Comparison of ENCODE assay signal across 8 cellular contexts in the genomic region with DNA sequence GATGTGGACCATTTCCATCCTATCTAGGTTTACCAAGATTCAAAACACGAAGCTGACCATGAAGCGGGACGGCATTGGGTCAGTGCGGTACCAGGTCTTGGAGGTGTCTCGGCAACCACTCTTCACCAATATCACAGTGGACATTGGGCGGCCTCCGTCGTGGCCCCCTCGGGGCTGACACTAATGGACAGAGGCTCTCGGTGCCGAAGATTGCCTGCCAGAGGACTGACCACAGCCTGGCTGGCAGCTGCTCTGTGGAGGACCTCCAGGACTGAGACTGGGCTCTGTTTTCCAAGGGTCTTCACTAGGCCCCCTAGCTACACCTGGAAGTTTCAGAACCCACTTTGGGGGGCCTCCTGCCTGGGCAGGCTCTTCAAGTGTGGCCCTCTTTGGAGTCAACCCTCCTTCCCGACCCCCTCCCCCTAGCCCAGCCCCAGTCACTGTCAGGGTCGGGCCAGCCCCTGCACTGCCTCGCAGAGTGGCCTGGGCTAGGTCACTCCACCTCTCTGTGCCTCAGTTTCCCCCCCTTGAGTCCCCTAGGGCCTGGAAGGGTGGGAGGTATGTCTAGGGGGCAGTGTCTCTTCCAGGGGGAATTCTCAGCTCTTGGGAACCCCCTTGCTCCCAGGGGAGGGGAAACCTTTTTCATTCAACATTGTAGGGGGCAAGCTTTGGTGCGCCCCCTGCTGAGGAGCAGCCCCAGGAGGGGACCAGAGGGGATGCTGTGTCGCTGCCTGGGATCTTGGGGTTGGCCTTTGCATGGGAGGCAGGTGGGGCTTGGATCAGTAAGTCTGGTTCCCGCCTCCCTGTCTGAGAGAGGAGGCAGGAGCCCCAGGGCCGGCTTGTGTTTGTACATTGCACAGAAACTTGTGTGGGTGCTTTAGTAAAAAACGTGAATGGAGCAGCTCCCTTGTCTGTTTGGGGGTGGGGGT. TPM values are rescaled to one million over a fixed set of nuclear protein-coding genes. Genes with fewer than 3 reads are reported as not detected.
DNase-seq lines count a peak whose midpoint lies in the region; ATAC-seq and TF ChIP-seq lines count a peak whose summit lies in the region.

No MANE protein-coding gene starts in this region.

- H3K4me3 ChIP-seq in SK-N-SH (ENCODE audit: low read depth in 2 of 2, low read length in 1 of 2) (peak overlapping the region; percentile 71 to 75), fibroblast of villous mesenchyme (ENCODE audit: low read depth, low read length) (peak overlapping the region; percentile 64), gastrocnemius medialis (peak overlapping the region; percentile 63 to 95 (median 70))

- peak overlapping the region; percentile 75 for H3K9ac ChIP-seq in SK-N-SH

- intact Hi-C loops in gastrocnemius medialis (cut with DNase I; ENCODE audit: low total_unique reads): loop anchor here (1.0 to 5.0 kb wide), 2 partner anchors 10 to 42 kb away; a partner anchor contains a TSS

- no peaks in the 10 kb centered on the region for H4K20me1 ChIP-seq in SK-N-SH (ENCODE audit: insufficient read depth)

- no peaks in the 10 kb centered on the region for H3K79me2 ChIP-seq in SK-N-SH (ENCODE audit: insufficient read depth)

- ATAC-seq in gastrocnemius medialis (no peak), GM21825 (IDR thresholded peaks at IDR 0.05; ENCODE audit: unreplicated experiment) (no peak)

- in situ Hi-C loops in GM13977 (cut with MboI; ENCODE audit: low pct_unique_long_range_greater_than_20kb, low sequenced_read_pairs, unreplicated experiment): no loop called here
- in situ Hi-C loops in gastrocnemius medialis (cut with MboI; ENCODE audit: low sequenced_read_pairs in 4 of 4): loop anchor here in 1 of 4 donors (10.0 kb wide), 1 partner anchor 54 kb away; no protein-coding TSS in a partner anchor

- peak overlapping the region; percentile 90 for H3K4me2 ChIP-seq in SK-N-SH

- peaks cover 4 to 12% of the 10 kb centered on the region in 2 experiments for H3K36me3 ChIP-seq in SK-N-SH (replicated peaks in 1 of 2; ENCODE audit: control insufficient read depth in 1 of 2, insufficient read depth in 2 of 2, low read length in 1 of 2)
- H3K36me3 ChIP-seq in gastrocnemius medialis: no peaks in the 10 kb centered on the region

- peaks cover 8% of the 10 kb centered on the region for H3F3A ChIP-seq in SK-N-SH (replicated peaks; ENCODE audit: insufficient read depth)

- 67% methylated on average over 7 of the region's 19 CpGs for WGBS in SK-N-SH (ENCODE audit: low lambda C conversion rate)

- H3K9me2 ChIP-seq in SK-N-SH: no peaks in the 10 kb centered on the region

- CTCF ChIA-PET in SK-N-SH (lab: Yijun Ruan, JAX): interaction anchor here (0.9 to 20.6 kb wide), 11 partner anchors 10 to 227 kb away, joined by 3 to 598 read pairs (median 5); a partner anchor contains a TSS

- peaks cover 8 to 31% of the 10 kb centered on the region in 2 experiments; a peak in 3 of 4 replicates for H3K4me1 ChIP-seq in SK-N-SH (ENCODE audit: control insufficient read depth in 1 of 2, insufficient read depth in 2 of 2, low read depth in 1 of 2, low read length in 1 of 2)
- H3K4me1 ChIP-seq in gastrocnemius medialis: peaks cover 0 to 17% of the 10 kb centered on the region in 2 donors

- H3K9me3 ChIP-seq in SK-N-SH (no peaks in the 10 kb centered on the region), gastrocnemius medialis (no peaks in the 10 kb centered on the region)

- no peak for DNase-seq in GM13977 (ENCODE audit: low spot score)
- peak; percentile 55 for DNase-seq in SK-N-SH
- no peak for DNase-seq in fibroblast of villous mesenchyme (ENCODE audit: low read depth)
- DNase-seq in gastrocnemius medialis: no peak
- DNase-seq in hypothalamus (lab: John Stamatoyannopoulos, UW): no peak
- no peak for DNase-seq in foreskin melanocyte
- no peak for DNase-seq in KG1 (lab: John Stamatoyannopoulos, UW)

- no peak for TF ChIP-seq RAD21 in SK-N-SH (IDR thresholded peaks at IDR 0.05; ENCODE audit: low read length)

- POLR2A ChIA-PET in SK-N-SH (lab: Yijun Ruan, JAX): no interaction called here

- H3K27me3 ChIP-seq in SK-N-SH (ENCODE audit: insufficient read depth) (no peaks in the 10 kb centered on the region), gastrocnemius medialis (no peaks in the 10 kb centered on the region)

- peak overlapping the region; percentile 87; the same call in 1 of the 2 replicates for H2AFZ ChIP-seq in SK-N-SH (ENCODE audit: low read depth)

- TF ChIP-seq EP300 in SK-N-SH (IDR thresholded peaks at IDR 0.05; ENCODE audit: borderline replicate concordance in 1 of 2, low read depth in 1 of 2, low read length in 1 of 2): no peak

- TF ChIP-seq CTCF in GM13977 (IDR thresholded peaks at IDR 0.05; ENCODE audit: extremely low read depth, insufficient read depth, missing control alignments) (peak; percentile 25), SK-N-SH (IDR thresholded peaks at IDR 0.05) (peak; percentile 31; the same call in 1 of the 2 replicates), fibroblast of villous mesenchyme (IDR thresholded peaks at IDR 0.05; ENCODE audit: insufficient read depth, low read depth, low read length) (no peak), gastrocnemius medialis (IDR thresholded peaks at IDR 0.05 in 4 of 5, conservative IDR thresholded peaks at IDR 0.05 in 1 of 5) (no peak)

- H3K27ac ChIP-seq in SK-N-SH (ENCODE audit: low read depth in 2 of 2, low read length in 1 of 2) (peak overlapping the region; percentile 75 to 86), gastrocnemius medialis (peak overlapping the region; percentile 71 to 83 (median 76))

- no peak for TF ChIP-seq POLR2A in gastrocnemius medialis (IDR thresholded peaks at IDR 0.05)

TF ChIP-seq in SK-N-SH, 30 proteins besides CTCF, POLR2A, EP300 and RAD21 (continues in another document):
- TF ChIP-seq EZH2phosphoT487 (IDR thresholded peaks at IDR 0.05; ENCODE audit: borderline replicate concordance, low read depth) (no peak), CHD2 (IDR thresholded peaks at IDR 0.05; ENCODE audit: low read length, partially characterized antibody) (no peak), RCOR1 (IDR thresholded peaks at IDR 0.05; ENCODE audit: low read length) (no peak), TAF1 (IDR thresholded peaks at IDR 0.05; ENCODE audit: borderline replicate concordance, low read depth, low read length) (no peak)
- TF ChIP-seq, protein P1, sequence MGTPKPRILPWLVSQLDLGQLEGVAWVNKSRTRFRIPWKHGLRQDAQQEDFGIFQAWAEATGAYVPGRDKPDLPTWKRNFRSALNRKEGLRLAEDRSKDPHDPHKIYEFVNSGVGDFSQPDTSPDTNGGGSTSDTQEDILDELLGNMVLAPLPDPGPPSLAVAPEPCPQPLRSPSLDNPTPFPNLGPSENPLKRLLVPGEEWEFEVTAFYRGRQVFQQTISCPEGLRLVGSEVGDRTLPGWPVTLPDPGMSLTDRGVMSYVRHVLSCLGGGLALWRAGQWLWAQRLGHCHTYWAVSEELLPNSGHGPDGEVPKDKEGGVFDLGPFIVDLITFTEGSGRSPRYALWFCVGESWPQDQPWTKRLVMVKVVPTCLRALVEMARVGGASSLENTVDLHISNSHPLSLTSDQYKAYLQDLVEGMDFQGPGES (IDR thresholded peaks at IDR 0.05; ENCODE audit: low read depth, low read length): no peak
- TF ChIP-seq, protein P2, sequence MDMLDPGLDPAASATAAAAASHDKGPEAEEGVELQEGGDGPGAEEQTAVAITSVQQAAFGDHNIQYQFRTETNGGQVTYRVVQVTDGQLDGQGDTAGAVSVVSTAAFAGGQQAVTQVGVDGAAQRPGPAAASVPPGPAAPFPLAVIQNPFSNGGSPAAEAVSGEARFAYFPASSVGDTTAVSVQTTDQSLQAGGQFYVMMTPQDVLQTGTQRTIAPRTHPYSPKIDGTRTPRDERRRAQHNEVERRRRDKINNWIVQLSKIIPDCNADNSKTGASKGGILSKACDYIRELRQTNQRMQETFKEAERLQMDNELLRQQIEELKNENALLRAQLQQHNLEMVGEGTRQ (IDR thresholded peaks at IDR 0.05; ENCODE audit: borderline replicate concordance, low read depth, low read length): no peak
- TF ChIP-seq, protein P3, sequence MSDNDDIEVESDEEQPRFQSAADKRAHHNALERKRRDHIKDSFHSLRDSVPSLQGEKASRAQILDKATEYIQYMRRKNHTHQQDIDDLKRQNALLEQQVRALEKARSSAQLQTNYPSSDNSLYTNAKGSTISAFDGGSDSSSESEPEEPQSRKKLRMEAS (IDR thresholded peaks at IDR 0.05; ENCODE audit: low read depth): no peak

RNA-seq across cellular contexts. Expression of a gene that starts 0.9 kb away (rescaled TPM):
- 7.5 and 11.8 TPM in 2 replicates for polyA plus RNA-seq in SK-N-SH (2012; rRNA removed)
- 2.8 and 4.8 TPM in 2 replicates for polyA plus RNA-seq in SK-N-SH (2012; cell fraction: cytosol; rRNA removed)
- polyA plus RNA-seq in SK-N-SH (2012; cell fraction: nucleus; rRNA removed): 34.1 and 39.2 TPM in 2 replicates
- total RNA-seq in fibroblast of villous mesenchyme (3.5 and 4.7 TPM in 2 replicates), gastrocnemius medialis (1 to 10 TPM in 2 of 4 donors, under 1 TPM in 2; 0.73 to 2.9 (median 1.2) TPM)

RNA-seq across cellular contexts. Expression of a gene that starts 11.5 kb away (rescaled TPM):
- 43.0 and 48.0 TPM in 2 replicates for polyA plus RNA-seq in SK-N-SH (2012; rRNA removed)
- 26.0 and 40.2 TPM in 2 replicates for polyA plus RNA-seq in SK-N-SH (2012; cell fraction: cytosol; rRNA removed)
- 34.8 and 35.0 TPM in 2 replicates for polyA plus RNA-seq in SK-N-SH (2012; cell fraction: nucleus; rRNA removed)
- total RNA-seq in fibroblast of villous mesenchyme: 57.4 and 91.5 TPM in 2 replicates
- total RNA-seq in gastrocnemius medialis: 10 to 100 TPM; 63.5 to 97.8 (median 72.1) TPM

RNA-seq across cellular contexts. Expression of a gene that starts 15.8 kb away (rescaled TPM):
- 180 and 191 TPM in 2 replicates for polyA plus RNA-seq in SK-N-SH (2012; rRNA removed)
- 127 and 163 TPM in 2 replicates for polyA plus RNA-seq in SK-N-SH (2012; cell fraction: cytosol; rRNA removed)
- polyA plus RNA-seq in SK-N-SH (2012; cell fraction: nucleus; rRNA removed): 162 and 174 TPM in 2 replicates
- 76.0 and 104 TPM in 2 replicates for total RNA-seq in fibroblast of villous mesenchyme
- 100 to 1,000 TPM; 156 to 242 (median 195) TPM for total RNA-seq in gastrocnemius medialis

RNA-seq across cellular contexts. Expression of a gene that starts 20.7 kb away (rescaled TPM):
- 76.9 and 97.5 TPM in 2 replicates for polyA plus RNA-seq in SK-N-SH (2012; rRNA removed)
- 32.3 and 45.3 TPM in 2 replicates for polyA plus RNA-seq in SK-N-SH (2012; cell fraction: cytosol; rRNA removed)
- polyA plus RNA-seq in SK-N-SH (2012; cell fraction: nucleus; rRNA removed): 364 and 385 TPM in 2 replicates
- 18.6 and 22.5 TPM in 2 replicates for total RNA-seq in fibroblast of villous mesenchyme
- 10 to 100 TPM; 53.1 to 68.3 (median 55.3) TPM for total RNA-seq in gastrocnemius medialis

RNA-seq across cellular contexts. Expression of a gene that starts 40.7 kb away (rescaled TPM):
- 3.6 and 3.9 TPM in 2 replicates for polyA plus RNA-seq in SK-N-SH (2012; rRNA removed)
- 1.3 and 2.5 TPM in 2 replicates for polyA plus RNA-seq in SK-N-SH (2012; cell fraction: cytosol; rRNA removed)
- polyA plus RNA-seq in SK-N-SH (2012; cell fraction: nucleus; rRNA removed): 10.7 and 12.4 TPM in 2 replicates
- total RNA-seq in fibroblast of villous mesenchyme: 11.7 and 15.1 TPM in 2 replicates
- total RNA-seq in gastrocnemius medialis: under 1 TPM in 3 of 4 donors, not detected in 1; 0.16 to 0.63 (median 0.29) TPM

Comparison
In these comparisons a context has a peak if more than half of its experiments do, and no peak if none do; other contexts are left out.
1. CTCF ChIP-seq: peak in GM13977 (single experiment) and SK-N-SH (single experiment); none in fibroblast of villous mesenchyme (single experiment) and gastrocnemius medialis (0 of 5).
2. Peak in every context shown above with its lines, with median percentiles within 50 percentile points of each other: H3K4me3 ChIP-seq.